21 cellular contexts compared by ENCODE assay signal in the genomic region with DNA sequence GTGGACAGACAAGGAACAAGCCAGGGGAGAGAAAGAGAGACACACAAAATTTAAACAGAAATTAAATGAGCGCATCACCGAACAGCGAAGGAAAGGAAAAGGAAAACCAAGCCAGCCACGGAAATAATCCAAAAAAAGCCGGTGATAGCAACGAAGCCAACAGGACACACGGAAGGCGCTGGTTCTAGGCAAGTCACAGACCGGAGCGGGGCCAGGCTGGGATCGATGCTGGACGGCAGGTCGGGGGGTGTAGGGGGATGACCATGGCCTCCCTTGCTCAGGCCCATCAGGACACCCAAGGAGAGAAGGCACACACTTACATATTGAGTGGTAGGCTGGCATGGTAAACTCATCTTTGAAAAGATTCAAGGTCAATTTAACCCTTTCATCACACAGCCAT.
DNase-seq lines count a peak whose midpoint lies in the region; ATAC-seq, FAIRE-seq and TF ChIP-seq lines count a peak whose summit lies in the region.
"Had no signal": no experiment of that assay in that cellular context is flagged by ENCODE, and none has a peak within 500 bp of the region (broad histone marks: within the 10 kb centered on the region; RNA-seq: fewer than 3 reads in every experiment).

No MANE protein-coding gene starts in this region.

- no peak overlapping the region for H3K4me2 ChIP-seq in H1 (ENCODE audit: insufficient read depth in 1 of 2, low read depth in 2 of 2, low read length in 2 of 2)
- H3K4me2 ChIP-seq: A549 had no signal

- no peak overlapping the region for H2BK15ac ChIP-seq in H1 (ENCODE audit: low read length)

- H3K79me1 ChIP-seq in H1 (ENCODE audit: low read depth, low read length), result no peaks in the 10 kb centered on the region

- H3K23ac ChIP-seq in H1 (ENCODE audit: insufficient read length), result no peak overlapping the region

- H3K27ac ChIP-seq in heart right ventricle, result no peak overlapping the region
- H3K27ac ChIP-seq in H1 (ENCODE audit: low read depth, low read length), result no peak overlapping the region
- H3K27ac ChIP-seq in stomach, result no peak overlapping the region
- H3K27ac ChIP-seq: 22Rv1, A549 had no signal

- no peak overlapping the region for H3K9ac ChIP-seq in H1 (replicated peaks in 1 of 4; ENCODE audit: extremely low read depth in 1 of 4, low read depth in 3 of 4, low read length in 3 of 4)

- no peak overlapping the region for H3K56ac ChIP-seq in H1 (replicated peaks; ENCODE audit: insufficient read length, low read depth, low read length)

- no peaks in the 10 kb centered on the region for H3K79me2 ChIP-seq in H1 (ENCODE audit: control insufficient read depth in 1 of 2, insufficient read depth in 2 of 2, low read length in 2 of 2)

- 93 to 95% methylated on average over 13 of the region's 13 CpGs for WGBS in heart right ventricle, 2 donors
- 92% methylated on average over 13 of the region's 13 CpGs; no CpG with 5 or more reads in 1 of the 2 experiments for WGBS in H1 (ENCODE audit: extremely low coverage in 1 of 2, insufficient coverage in 1 of 2, insufficient read length in 1 of 2, insufficient replicate concordance in 2 of 2, low coverage in 1 of 2, low lambda C conversion rate in 2 of 2, missing lambda C conversion rate in 1 of 2), 2 experiments
- 91 to 95% (median 92%) methylated on average over 13 of the region's 13 CpGs for WGBS in stomach, 5 donors

- no peak overlapping the region for H4K8ac ChIP-seq in H1 (ENCODE audit: extremely low read depth, insufficient read depth, low read length)

- TF ChIP-seq POLR2A in H1 (IDR thresholded peaks at IDR 0.05; ENCODE audit: control extremely low read depth in 1 of 2, low read depth in 2 of 2, low read length in 2 of 2), result no peak
- TF ChIP-seq POLR2A in stomach (IDR thresholded peaks at IDR 0.05), result no peak

- no peak overlapping the region for H4K5ac ChIP-seq in H1 (ENCODE audit: insufficient read length, low read depth, low read length)

- no peak overlapping the region for H2BK12ac ChIP-seq in H1 (ENCODE audit: low read depth, low read length)

- no peak overlapping the region for H3K14ac ChIP-seq in H1 (ENCODE audit: insufficient read length)

- H4K91ac ChIP-seq in H1 (replicated peaks; ENCODE audit: insufficient read length, low read length), result no peak overlapping the region

- peak; percentile 18 for DNase-seq in left ventricle myocardium superior
- no peak for DNase-seq in heart right ventricle
- no peak for DNase-seq in H1 (ENCODE audit: low read depth in 1 of 2, low spot score in 2 of 2)
- peak; percentile 78 for DNase-seq in posterior vena cava (ENCODE audit: low spot score)
- no peak for DNase-seq in stomach
- DNase-seq in GM19240 (ENCODE audit: insufficient read length, low spot score), result no peak
- DNase-seq: AML-193; CD8-positive, alpha-beta T cell; DMS 273 treated with DMSO at 0.1 percent for 48 hours; DMS53; DND-41; EL; GOT3; H9; KG1 had no signal

- TF ChIP-seq CTCF in heart right ventricle (IDR thresholded peaks at IDR 0.05), result no peak
- no peak for TF ChIP-seq CTCF in H1 (IDR thresholded peaks at IDR 0.05; ENCODE audit: control extremely low read depth in 1 of 3, insufficient read depth in 1 of 3, low read depth in 1 of 3, low read length in 3 of 3)
- no peak for TF ChIP-seq CTCF in stomach (IDR thresholded peaks at IDR 0.05)

- CTCF ChIA-PET in H1 (lab: Charles Lee; ENCODE audit: partially characterized antibody), result no interaction called here

- H3K4ac ChIP-seq in H1 (replicated peaks; ENCODE audit: insufficient read length, low read depth, low read length), result no peak overlapping the region

- H2AK5ac ChIP-seq in H1 (ENCODE audit: low read depth, low read length), result no peak overlapping the region

- 0 out of 2 replicates have a peak overlapping the region, but pooled peaks have one; percentile 63 for H3K18ac ChIP-seq in H1 (ENCODE audit: extremely low read depth, low read length)

- no peak overlapping the region for H2BK20ac ChIP-seq in H1 (ENCODE audit: low read length)

- TF ChIP-seq RAD21 in H1 (IDR thresholded peaks at IDR 0.05 in 1 of 2, conservative IDR thresholded peaks at IDR 0.05 in 1 of 2; ENCODE audit: low read depth in 2 of 2, low read length in 2 of 2), result no peak

- no peak overlapping the region for H2BK5ac ChIP-seq in H1 (ENCODE audit: low read depth, low read length)

- no peak overlapping the region; the same call in 1 of the 2 replicates for H2AFZ ChIP-seq in H1 (ENCODE audit: low read length)

- H3K4me1 ChIP-seq in heart right ventricle (no peaks in the 10 kb centered on the region), H1 (replicated peaks in 1 of 4; ENCODE audit: control insufficient read depth in 3 of 4, insufficient read depth in 4 of 4, low read length in 3 of 4) (peaks cover 0 to 2% (median 0%) of the 10 kb centered on the region in 4 experiments; a peak in 1 of 7 replicates), stomach (no peaks in the 10 kb centered on the region)
- H3K4me1 ChIP-seq: A549 had no signal

- H3K36me3 ChIP-seq in heart right ventricle, result no peaks in the 10 kb centered on the region
- H3K36me3 ChIP-seq in H1 (ENCODE audit: control insufficient read depth in 2 of 4, insufficient read depth in 4 of 4, low read length in 3 of 4), result no peaks in the 10 kb centered on the region
- no peaks in the 10 kb centered on the region for H3K36me3 ChIP-seq in stomach

- no peak for FAIRE-seq in H1 (lab: Jason Lieb, UNC)
- FAIRE-seq: A549, GM12891, GM19239, HTR-8/SVneo had no signal

- intact Hi-C loops in left ventricle myocardium superior (cut with micrococcal nuclease) (no loop called here), heart right ventricle (cut with DNase I) (no loop called here), posterior vena cava (cut with DNase I) (no loop called here), stomach (cut with DNase I; ENCODE audit: low total_unique reads) (no loop called here)

- H3K9me3 ChIP-seq in heart right ventricle (no peaks in the 10 kb centered on the region), H1 (ENCODE audit: insufficient read depth in 2 of 2, low read depth in 1 of 2, low read length in 1 of 2) (no peaks in the 10 kb centered on the region), stomach (no peaks in the 10 kb centered on the region)
- H3K9me3 ChIP-seq: A549 had no signal

- H3K4me3 ChIP-seq in heart right ventricle (no peak overlapping the region), H1 (ENCODE audit: extremely low read depth in 1 of 4, insufficient read depth in 2 of 4, low read depth in 3 of 4, low read length in 4 of 4) (no peak overlapping the region), stomach (no peak overlapping the region)
- H3K4me3 ChIP-seq: A549 had no signal

- no peaks in the 10 kb centered on the region for H3K23me2 ChIP-seq in H1 (ENCODE audit: low read depth, low read length)

- POLR2A ChIA-PET in H1 (lab: Charles Lee; ENCODE audit: partially characterized antibody), result no interaction called here

- ATAC-seq in left ventricle myocardium superior (no peak), heart right ventricle (no peak), GM21576 (IDR thresholded peaks at IDR 0.05; ENCODE audit: unreplicated experiment) (no peak)
- ATAC-seq: A549; CD8-positive, alpha-beta T cell had no signal

- TF ChIP-seq EP300 in H1 (IDR thresholded peaks at IDR 0.05; ENCODE audit: borderline replicate concordance in 1 of 2, low read depth in 2 of 2, low read length in 2 of 2) (no peak), stomach (IDR thresholded peaks at IDR 0.05) (no peak)

- H4K20me1 ChIP-seq in H1 (replicated peaks in 1 of 2; ENCODE audit: control insufficient read depth in 1 of 2, insufficient read depth in 2 of 2, low read length in 2 of 2), result no peaks in the 10 kb centered on the region

- no peak overlapping the region for H2BK120ac ChIP-seq in H1 (replicated peaks; ENCODE audit: low read depth, low read length)

- H3K27me3 ChIP-seq in heart right ventricle, result no peaks in the 10 kb centered on the region
- no peaks in the 10 kb centered on the region for H3K27me3 ChIP-seq in H1 (replicated peaks in 1 of 4; ENCODE audit: control insufficient read depth in 3 of 4, extremely low read depth in 1 of 4, insufficient read depth in 3 of 4, low read length in 3 of 4)
- H3K27me3 ChIP-seq in stomach, result no peaks in the 10 kb centered on the region

TF ChIP-seq in H1, 55 proteins besides CTCF, POLR2A, EP300 and RAD21:
- no peak for TF ChIP-seq GABPA (IDR thresholded peaks at IDR 0.05; ENCODE audit: borderline replicate concordance, insufficient read depth, low read length)
- no peak for TF ChIP-seq CEBPB (IDR thresholded peaks at IDR 0.05; ENCODE audit: low read depth, low read length)
- TF ChIP-seq RBBP5 (IDR thresholded peaks at IDR 0.05; ENCODE audit: borderline replicate concordance, low read depth, low read length), result no peak
- TF ChIP-seq SP2 (IDR thresholded peaks at IDR 0.05; ENCODE audit: low read length), result no peak
- no peak for TF ChIP-seq NRF1 (IDR thresholded peaks at IDR 0.05; ENCODE audit: low read depth, low read length)
- TF ChIP-seq POLR2AphosphoS5 (IDR thresholded peaks at IDR 0.05; ENCODE audit: low read depth, low read length), result no peak
- no peak for TF ChIP-seq KDM4A (IDR thresholded peaks at IDR 0.05; ENCODE audit: low read depth, low read length, severe bottlenecking)

Comparison
In these comparisons a context has a peak if more than half of its experiments do, and no peak if none do; other contexts are left out.
1. DNase-seq: peak in left ventricle myocardium superior (single experiment) and posterior vena cava (single experiment); none in heart right ventricle (0 of 2), H1 (0 of 2), stomach (single experiment) and GM19240 (single experiment).